Comparison of ENCODE assay signal across 9 cellular contexts in genomic region chr1:110674337-110675059, GRCh38. TPM values are rescaled to one million over a fixed set of nuclear protein-coding genes. Genes with fewer than 3 reads are reported as not detected.
DNase-seq lines count a peak whose midpoint lies in the region; ATAC-seq and TF ChIP-seq lines count a peak whose summit lies in the region.
"Had no signal": no experiment of that assay in that cellular context is flagged by ENCODE, and none has a peak within 500 bp of the region (broad histone marks: within the 10 kb centered on the region; RNA-seq: fewer than 3 reads in every experiment).

Gene KCNA3, minus strand, starts transcription at chr1:110674940. Its CDS starts 131 bp downstream, at chr1:110674809.

- H3K36me3 ChIP-seq in KMS-11 (ENCODE audit: insufficient read depth), result no peaks in the 10 kb centered on the region
- H3K36me3 ChIP-seq in colonic mucosa, result no peaks in the 10 kb centered on the region
- no peaks in the 10 kb centered on the region for H3K36me3 ChIP-seq in mucosa of descending colon (ENCODE audit: low read depth)

- intact Hi-C loops in colonic mucosa (cut with DNase I) (no loop called here), mucosa of descending colon (cut with DNase I, micrococcal nuclease) (no loop called here)

- peaks cover 4% of the 10 kb centered on the region; the same call in 1 of the 2 replicates for H3K27me3 ChIP-seq in KMS-11 (ENCODE audit: insufficient read depth, low read depth)
- peaks cover 29% of the 10 kb centered on the region for H3K27me3 ChIP-seq in colonic mucosa

- ATAC-seq in mucosa of descending colon (peak; percentile 70), GM18907 (IDR thresholded peaks at IDR 0.05; ENCODE audit: unreplicated experiment) (no peak), GM21619 (IDR thresholded peaks at IDR 0.05; ENCODE audit: unreplicated experiment) (no peak)

- peak; percentile 56 for DNase-seq in activated CD4-positive, alpha-beta T cell treated with anti-CD3 and anti-CD28 coated beads for 1 hour
- DNase-seq in colonic mucosa (peak; percentile 31), mucosa of descending colon (peak; percentile 35 to 80 (median 66))
- DNase-seq in stimulated activated CD8-positive, alpha-beta memory T cell treated with anti-CD3 and anti-CD28 coated beads, Interleukin-4, amount 100 ng/mL, for 48 hours, result peak; percentile 78

- peak within 1 kb of the TSS; percentile 66; the same call in 1 of the 2 replicates for H3K4me3 ChIP-seq in GM08714 (ENCODE audit: low read length)
- peak within 1 kb of the TSS; percentile 32 for H3K4me3 ChIP-seq in KMS-11 (IDR thresholded peaks at IDR 0.05; ENCODE audit: insufficient read depth, low read depth, low read length)
- H3K4me3 ChIP-seq in colonic mucosa, result peak within 1 kb of the TSS; percentile 38
- H3K4me3 ChIP-seq in mucosa of descending colon, result peak within 1 kb of the TSS; percentile 18

- TF ChIP-seq CTCF in KMS-11 (conservative IDR thresholded peaks at IDR 0.05; ENCODE audit: low read depth, low read length), result no peak
- TF ChIP-seq CTCF in colonic mucosa (IDR thresholded peaks at IDR 0.05), result no peak
- TF ChIP-seq CTCF in mucosa of descending colon (IDR thresholded peaks at IDR 0.05), result no peak

- H3K4me1 ChIP-seq in KMS-11 (ENCODE audit: low read depth, poor library complexity, severe bottlenecking), result peaks cover 36% of the 10 kb centered on the region
- no peaks in the 10 kb centered on the region for H3K4me1 ChIP-seq in colonic mucosa
- H3K4me1 ChIP-seq in mucosa of descending colon (ENCODE audit: low read depth), result no peaks in the 10 kb centered on the region

- H3K79me2 ChIP-seq in KMS-11 (ENCODE audit: insufficient read depth, low read depth), result peaks cover 25% of the 10 kb centered on the region

- H3K9ac ChIP-seq in KMS-11 (peak within 1 kb of the TSS; percentile 15; the same call in 1 of the 2 replicates), colonic mucosa (ENCODE audit: low read depth in 2 of 2, low read length in 2 of 2) (peak within 1 kb of the TSS; percentile 40 to 59)

- H4K20me1 ChIP-seq in KMS-11 (ENCODE audit: insufficient read depth), result no peaks in the 10 kb centered on the region

- H3K27ac ChIP-seq in KMS-11, result no peak within 1 kb of the TSS
- H3K27ac ChIP-seq in colonic mucosa, result peak within 1 kb of the TSS; percentile 42

- no peaks in the 10 kb centered on the region for H3K9me3 ChIP-seq in colonic mucosa
- H3K9me3 ChIP-seq in mucosa of descending colon, result no peaks in the 10 kb centered on the region

- H3K4me2 ChIP-seq in KMS-11, result peak within 1 kb of the TSS; percentile 98

- peak within 1 kb of the TSS; percentile 54 for H2AFZ ChIP-seq in KMS-11 (ENCODE audit: low read depth)

RNA-seq across cellular contexts. Expression of gene KCNA3, which starts in this region (rescaled TPM):
- total RNA-seq in colonic mucosa (1 to 10 TPM in 1 of 2 donors, under 1 TPM in 1; 0.93 to 1.4 TPM), mucosa of descending colon (1 to 10 TPM; 1.5 to 2.7 (median 1.9) TPM)
- total RNA-seq: LHCN-M2 had no signal
